1 cellular context compared by ENCODE assay signal in genomic region chr6:24774696-24775519, GRCh38.
TF ChIP-seq lines count a peak whose summit lies in the region.

Gene GMNN, plus strand, starts transcription at chr6:24774937. Its CDS starts 2,310 bp downstream, at chr6:24777247.

TF ChIP-seq in K562, 482 proteins besides CTCF, POLR2A, EP300 and RAD21 (continued from another document and continues in another):
- TF ChIP-seq HOMEZ (CRISPR knock-in tag; IDR thresholded peaks at IDR 0.05), result peak; percentile 73; the same call in 1 of the 2 replicates
- no peak for TF ChIP-seq HDAC3 (IDR thresholded peaks at IDR 0.05; ENCODE audit: borderline replicate concordance, partially characterized antibody)
- TF ChIP-seq PHB (CRISPR knock-in tag; IDR thresholded peaks at IDR 0.05), result peak; percentile 84; the same call in 1 of the 2 replicates
- 0 out of 2 replicates have a peak, but pooled peaks have one; percentile 16 for TF ChIP-seq ZNF445 (CRISPR knock-in tag; IDR thresholded peaks at IDR 0.05; ENCODE audit: low read depth)
- peak in 1 of 2 experiments; percentile 61 for TF ChIP-seq AFF1 (IDR thresholded peaks at IDR 0.05; ENCODE audit: low read depth in 1 of 2, partially characterized antibody in 2 of 2)
- TF ChIP-seq EWSR1 (IDR thresholded peaks at IDR 0.05; ENCODE audit: borderline replicate concordance, low read depth, partially characterized antibody), result no peak
- peak; percentile 94 for TF ChIP-seq BHLHE40 (IDR thresholded peaks at IDR 0.05; ENCODE audit: low read length)
- TF ChIP-seq THAP12 (CRISPR knock-in tag; IDR thresholded peaks at IDR 0.05), result peak; percentile 95
- TF ChIP-seq TAF15 (IDR thresholded peaks at IDR 0.05; ENCODE audit: low read depth, low read length), result no peak
- no peak for TF ChIP-seq ZBTB11 (CRISPR knock-in tag; IDR thresholded peaks at IDR 0.05)
- no peak for TF ChIP-seq ZNF444 (CRISPR knock-in tag; IDR thresholded peaks at IDR 0.05)
- no peak for TF ChIP-seq FUS (optimal IDR thresholded peaks at IDR 0.05; ENCODE audit: low read depth, low read length)
- TF ChIP-seq CREM (IDR thresholded peaks at IDR 0.05; ENCODE audit: low read depth), result peak; percentile 78
- TF ChIP-seq MAFG (tag; conservative IDR thresholded peaks at IDR 0.05), result no peak
- TF ChIP-seq SMARCE1 (IDR thresholded peaks at IDR 0.05), result peak; percentile 13; the same call in 1 of the 2 replicates
- no peak for TF ChIP-seq FOSL1 (tag; conservative IDR thresholded peaks at IDR 0.05)
- no peak for TF ChIP-seq BMI1 (IDR thresholded peaks at IDR 0.05; ENCODE audit: low read length)
- TF ChIP-seq ZNF507 (tag; conservative IDR thresholded peaks at IDR 0.05), result no peak
- no peak for TF ChIP-seq HNRNPK (IDR thresholded peaks at IDR 0.05; ENCODE audit: low read depth, low read length, poor library complexity, severe bottlenecking)
- peak; percentile 69; the same call in 1 of the 2 replicates for TF ChIP-seq ZNF589 (CRISPR knock-in tag; IDR thresholded peaks at IDR 0.05; ENCODE audit: low read depth)
- TF ChIP-seq ZNF280A (IDR thresholded peaks at IDR 0.05; ENCODE audit: low read depth, partially characterized antibody), result no peak
- TF ChIP-seq ZNF280B (CRISPR knock-in tag; IDR thresholded peaks at IDR 0.05), result no peak
- TF ChIP-seq ZNF318 (IDR thresholded peaks at IDR 0.05; ENCODE audit: borderline replicate concordance in 1 of 2, low read depth in 1 of 2), result no peak
- TF ChIP-seq NFATC3 (IDR thresholded peaks at IDR 0.05), result no peak
- TF ChIP-seq ZNF717 (CRISPR knock-in tag; IDR thresholded peaks at IDR 0.05), result no peak; the same call in 1 of the 2 replicates
- peak; percentile 72 to 94 for TF ChIP-seq MLLT1 (IDR thresholded peaks at IDR 0.05)
- TF ChIP-seq RUNX1 (IDR thresholded peaks at IDR 0.05; ENCODE audit: low read depth), result no peak
